ENCODE assay signal across 9 cellular contexts in the genomic region with DNA sequence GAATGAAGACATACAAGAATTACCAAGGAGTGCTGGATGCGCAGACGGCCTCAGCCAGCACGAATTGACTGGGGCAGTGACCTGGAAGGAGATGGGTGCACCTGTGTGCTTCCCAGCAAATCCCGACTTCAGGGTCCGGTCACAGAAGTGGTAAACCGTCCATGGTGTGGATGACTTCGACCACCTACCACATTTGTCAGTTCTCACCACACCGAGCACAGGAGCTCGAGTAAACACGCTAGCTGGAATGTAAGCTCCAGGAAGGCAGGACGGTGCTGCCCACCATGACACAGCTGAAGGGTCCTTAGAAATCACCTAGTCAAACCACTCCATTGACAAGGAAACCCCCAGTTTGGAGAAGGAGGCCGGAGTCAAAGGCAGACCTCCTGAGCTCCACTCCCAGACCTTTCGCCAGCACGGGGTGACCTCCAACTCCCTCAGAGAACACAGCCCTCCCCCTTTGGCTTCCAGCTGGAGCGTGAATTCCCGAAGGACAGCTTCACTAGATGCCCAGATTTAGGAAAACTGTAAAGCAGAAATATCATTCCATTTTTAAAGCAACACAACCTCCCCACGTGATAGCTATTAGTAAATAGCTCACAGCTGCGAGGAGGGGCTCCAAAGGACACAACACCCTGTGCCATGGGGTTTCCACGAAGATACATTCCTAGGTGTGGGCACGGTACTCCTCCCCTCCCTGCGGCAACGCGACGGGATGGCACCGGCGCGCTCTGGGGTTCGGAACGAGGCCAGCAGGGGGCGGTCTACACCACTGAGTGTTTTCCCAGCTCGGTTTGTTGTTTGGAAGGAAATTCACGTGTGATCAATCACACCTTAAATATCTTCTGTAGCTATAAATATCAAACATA. TPM values are rescaled to one million over a fixed set of nuclear protein-coding genes. Genes with fewer than 3 reads are reported as not detected.
DNase-seq lines count a peak whose midpoint lies in the region; ATAC-seq and TF ChIP-seq lines count a peak whose summit lies in the region.
"Had no signal": no experiment of that assay in that cellular context is flagged by ENCODE, and none has a peak within 500 bp of the region (broad histone marks: within the 10 kb centered on the region; RNA-seq: fewer than 3 reads in every experiment).

No MANE protein-coding gene starts in this region.

- CTCF ChIA-PET in AG04450 (lab: Charles Lee), result interaction anchor here (0.5 to 3.6 kb wide), 39 partner anchors 11 to 673 kb away, joined by 3 to 28 read pairs (median 4); a partner anchor contains a TSS

- 31 to 33% methylated on average over 32 of the region's 32 CpGs for WGBS in GM23248 (ENCODE audit: low coverage in 1 of 2, low lambda C conversion rate in 2 of 2, missing lambda C conversion rate in 2 of 2), 2 experiments

- H3K79me2 ChIP-seq in GM23248 (ENCODE audit: insufficient read depth), result no peaks in the 10 kb centered on the region

- H3K4me3 ChIP-seq in AG04450 (ENCODE audit: low read depth, low read length) (no peak overlapping the region), GM23248 (0 out of 2 replicates have a peak overlapping the region, but pooled peaks have one; percentile 29), Peyer's patch (no peak overlapping the region)

- H3K4me2 ChIP-seq in GM23248 (ENCODE audit: unreplicated experiment), result peak overlapping the region; percentile 58

- H3K4me1 ChIP-seq in GM23248 (ENCODE audit: insufficient read depth), result no peaks in the 10 kb centered on the region
- H3K4me1 ChIP-seq in Peyer's patch, result no peaks in the 10 kb centered on the region

- no peak overlapping the region for H3K9ac ChIP-seq in GM23248

- no peaks in the 10 kb centered on the region for H4K20me1 ChIP-seq in GM23248 (ENCODE audit: insufficient read depth)

- intact Hi-C loops in sciatic nerve (cut with DNase I), result no loop called here

- no peak for TF ChIP-seq POLR2A in Peyer's patch (IDR thresholded peaks at IDR 0.05)

- in situ Hi-C loops in GM23248 (cut with MboI), result no loop called here

- H3K36me3 ChIP-seq in GM23248 (ENCODE audit: low read depth) (no peaks in the 10 kb centered on the region), Peyer's patch (no peaks in the 10 kb centered on the region)

- DNase-seq in AG04450 (ENCODE audit: low read depth, low spot score) (no peak), GM23248 (peak; percentile 69), Peyer's patch (peak in 2 of 3 donors; percentile 64 to 68), amniotic epithelial cell (ENCODE audit: low read depth) (peak; percentile 9), hypothalamus (lab: John Stamatoyannopoulos, UW) (peak in 32 of 51 donors; percentile 2 to 67 (median 18)), sciatic nerve (ENCODE audit: low spot score) (peak; percentile 80)
- no peak for DNase-seq in NK-92 treated with Interleukin-12 subunit alpha and Interleukin-12 subunit beta, amount 100 ng/mL, for 24 hours (lab: John Stamatoyannopoulos, UW)

- H3F3A ChIP-seq in GM23248 (ENCODE audit: insufficient read depth), result no peaks in the 10 kb centered on the region

- TF ChIP-seq CTCF in AG04450 (IDR thresholded peaks at IDR 0.05; ENCODE audit: low read depth, low read length) (peak; percentile 74), Peyer's patch (IDR thresholded peaks at IDR 0.05) (peak in 4 of 6 experiments; percentile 53 to 63 (median 59))

- peaks cover 4% of the 10 kb centered on the region for H3K27me3 ChIP-seq in AG04450 (ENCODE audit: control insufficient read depth, insufficient read depth, low read length)
- H3K27me3 ChIP-seq in GM23248 (replicated peaks; ENCODE audit: insufficient read depth), result peaks cover 35% of the 10 kb centered on the region; the same call in 1 of the 2 replicates
- H3K27me3 ChIP-seq in Peyer's patch, result no peaks in the 10 kb centered on the region

- peak; percentile 80 for ATAC-seq in sciatic nerve
- ATAC-seq in HG03521 (IDR thresholded peaks at IDR 0.05; ENCODE audit: unreplicated experiment), result no peak

- peak overlapping the region; percentile 56 for H2AFZ ChIP-seq in GM23248

- POLR2A ChIA-PET in AG04450 (lab: Yijun Ruan, JAX), result no interaction called here

- H3K27ac ChIP-seq in AG04450 (ENCODE audit: low read depth, low read length) (no peak overlapping the region), GM23248 (no peak overlapping the region), Peyer's patch (no peak overlapping the region)

- H3K9me2 ChIP-seq in GM23248 (ENCODE audit: insufficient read depth), result no peaks in the 10 kb centered on the region

- H3K9me3 ChIP-seq in AG04450 (ENCODE audit: control insufficient read depth, insufficient read depth, low read length) (no peaks in the 10 kb centered on the region), GM23248 (ENCODE audit: low read depth) (no peaks in the 10 kb centered on the region), Peyer's patch (no peaks in the 10 kb centered on the region)

RNA-seq across cellular contexts. Expression of a gene that starts 34.1 kb away (rescaled TPM):
- polyA plus RNA-seq in AG04450 (2011; rRNA removed) (0.46 and 0.51 TPM in 2 replicates), GM23248 (2016; fragmentation: Nextera tagmentation; extraction: Ambion mirVana) (0.16 and 0.19 TPM in 2 replicates)
- 1.2 and 1.8 TPM in 2 replicates for polyA minus RNA-seq in AG04450 (2011; rRNA and poly(A)+ RNA removed)
- 0.25 and 3.0 TPM in 2 replicates for total RNA-seq in GM23248 (2014; rRNA removed; shearing (Covaris generic))
- total RNA-seq in Peyer's patch (1 to 10 TPM; 2.5 to 7.4 (median 3.6) TPM), sciatic nerve (17.1 TPM)

RNA-seq across cellular contexts. Expression of a gene that starts 45.6 kb away (rescaled TPM):
- polyA plus RNA-seq in AG04450 (2011; rRNA removed) (not detected in 2 replicates), GM23248 (2016; fragmentation: Nextera tagmentation; extraction: Ambion mirVana) (not detected in 2 replicates)
- not detected in 2 replicates for polyA minus RNA-seq in AG04450 (2011; rRNA and poly(A)+ RNA removed)
- total RNA-seq in GM23248 (2014; rRNA removed; shearing (Covaris generic)), result not detected in 2 replicates
- total RNA-seq in Peyer's patch (not detected), sciatic nerve (not detected)
- polyA plus RNA-seq: esophagus had no signal

Comparison
In these comparisons a context has a peak if more than half of its experiments do, and no peak if none do; other contexts are left out.
1. DNase-seq: peak in GM23248 (single experiment), Peyer's patch (2 of 3), amniotic epithelial cell (single experiment), hypothalamus (32 of 51) and sciatic nerve (single experiment); none in AG04450 (single experiment) and NK-92 treated with Interleukin-12 subunit alpha and Interleukin-12 subunit beta, amount 100 ng/mL, for 24 hours (single experiment).